In the genomic region with DNA sequence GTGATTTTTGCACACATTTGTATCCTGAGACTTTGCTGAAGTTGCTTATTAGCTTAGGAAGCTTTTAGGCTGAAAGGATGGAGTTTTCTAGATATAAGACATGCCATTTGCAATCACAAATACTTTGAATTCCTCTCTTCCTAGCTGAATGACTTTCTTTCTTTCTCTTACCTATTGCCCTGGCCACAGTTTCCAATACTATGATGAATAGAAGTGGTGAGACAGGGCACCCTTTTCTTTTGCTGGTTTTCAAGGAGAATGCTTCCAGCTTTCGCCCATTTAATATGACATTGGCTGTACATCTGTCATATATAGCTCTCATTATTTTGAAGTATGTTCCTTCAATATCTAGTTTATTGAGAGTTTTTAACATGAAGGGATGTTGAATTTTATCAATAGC, we compare ENCODE assay signal across 1 cellular context.
A peak's percentile ranks its signal among the peaks of the same experiment; 100 is the strongest.
TF ChIP-seq lines count a peak whose summit lies in the region.

No MANE protein-coding gene starts in this region.

TF ChIP-seq in WTC11, 78 proteins besides CTCF, POLR2A, EP300 and RAD21:
- TF ChIP-seq, protein P1, sequence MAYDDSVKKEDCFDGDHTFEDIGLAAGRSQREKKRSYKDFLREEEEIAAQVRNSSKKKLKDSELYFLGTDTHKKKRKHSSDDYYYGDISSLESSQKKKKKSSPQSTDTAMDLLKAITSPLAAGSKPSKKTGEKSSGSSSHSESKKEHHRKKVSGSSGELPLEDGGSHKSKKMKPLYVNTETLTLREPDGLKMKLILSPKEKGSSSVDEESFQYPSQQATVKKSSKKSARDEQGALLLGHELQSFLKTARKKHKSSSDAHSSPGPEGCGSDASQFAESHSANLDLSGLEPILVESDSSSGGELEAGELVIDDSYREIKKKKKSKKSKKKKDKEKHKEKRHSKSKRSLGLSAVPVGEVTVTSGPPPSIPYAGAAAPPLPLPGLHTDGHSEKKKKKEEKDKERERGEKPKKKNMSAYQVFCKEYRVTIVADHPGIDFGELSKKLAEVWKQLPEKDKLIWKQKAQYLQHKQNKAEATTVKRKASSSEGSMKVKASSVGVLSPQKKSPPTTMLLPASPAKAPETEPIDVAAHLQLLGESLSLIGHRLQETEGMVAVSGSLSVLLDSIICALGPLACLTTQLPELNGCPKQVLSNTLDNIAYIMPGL (CRISPR knock-in tag; IDR thresholded peaks at IDR 0.05), result no peak
- peak; percentile 54; the same call in 1 of the 2 replicates for TF ChIP-seq NFATC4 (CRISPR knock-in tag; IDR thresholded peaks at IDR 0.05)
- TF ChIP-seq FOXJ3 (CRISPR knock-in tag; IDR thresholded peaks at IDR 0.05; ENCODE audit: borderline replicate concordance), result no peak
- TF ChIP-seq ZNF416 (CRISPR knock-in tag; IDR thresholded peaks at IDR 0.05), result peak; percentile 40; the same call in 1 of the 2 replicates
- TF ChIP-seq, protein P2, sequence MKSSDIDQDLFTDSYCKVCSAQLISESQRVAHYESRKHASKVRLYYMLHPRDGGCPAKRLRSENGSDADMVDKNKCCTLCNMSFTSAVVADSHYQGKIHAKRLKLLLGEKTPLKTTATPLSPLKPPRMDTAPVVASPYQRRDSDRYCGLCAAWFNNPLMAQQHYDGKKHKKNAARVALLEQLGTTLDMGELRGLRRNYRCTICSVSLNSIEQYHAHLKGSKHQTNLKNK (CRISPR knock-in tag; IDR thresholded peaks at IDR 0.05), result peak; percentile 61; the same call in 1 of the 2 replicates
- TF ChIP-seq, protein P3, sequence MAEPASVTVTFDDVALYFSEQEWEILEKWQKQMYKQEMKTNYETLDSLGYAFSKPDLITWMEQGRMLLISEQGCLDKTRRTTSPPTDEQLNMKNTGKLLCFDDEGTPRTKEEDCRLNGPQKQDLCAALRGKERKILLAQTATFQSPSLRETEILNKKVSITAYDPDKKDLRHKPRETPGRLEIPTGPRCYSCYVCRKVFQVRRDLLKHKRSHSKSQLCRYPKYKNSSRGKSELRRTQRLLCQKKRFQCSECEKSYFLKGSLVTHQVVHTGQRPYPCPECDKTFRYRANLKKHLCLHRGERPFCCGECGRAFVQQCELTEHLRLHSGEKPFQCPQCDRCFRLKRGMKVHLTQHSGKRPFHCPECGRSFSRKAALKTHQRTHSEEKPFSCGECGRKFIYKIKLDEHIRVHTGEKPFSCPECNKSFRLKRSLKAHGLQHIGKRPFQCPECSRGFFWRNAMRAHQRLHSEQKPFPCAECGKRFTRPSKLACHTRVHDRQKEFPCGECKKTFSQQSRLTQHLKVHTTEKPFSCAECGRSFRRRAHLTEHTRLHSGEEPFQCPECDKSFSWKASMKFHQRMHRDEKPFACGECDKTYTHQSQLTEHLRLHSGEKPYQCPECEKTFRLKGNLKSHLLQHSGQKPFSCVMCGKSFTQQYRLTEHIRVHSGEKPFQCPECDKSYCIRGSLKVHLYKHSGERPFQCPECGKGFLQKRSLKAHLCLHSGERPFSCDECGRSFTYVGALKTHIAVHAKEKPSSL (CRISPR knock-in tag; conservative IDR thresholded peaks at IDR 0.05), result peak; percentile 80
- TF ChIP-seq, protein P4, sequence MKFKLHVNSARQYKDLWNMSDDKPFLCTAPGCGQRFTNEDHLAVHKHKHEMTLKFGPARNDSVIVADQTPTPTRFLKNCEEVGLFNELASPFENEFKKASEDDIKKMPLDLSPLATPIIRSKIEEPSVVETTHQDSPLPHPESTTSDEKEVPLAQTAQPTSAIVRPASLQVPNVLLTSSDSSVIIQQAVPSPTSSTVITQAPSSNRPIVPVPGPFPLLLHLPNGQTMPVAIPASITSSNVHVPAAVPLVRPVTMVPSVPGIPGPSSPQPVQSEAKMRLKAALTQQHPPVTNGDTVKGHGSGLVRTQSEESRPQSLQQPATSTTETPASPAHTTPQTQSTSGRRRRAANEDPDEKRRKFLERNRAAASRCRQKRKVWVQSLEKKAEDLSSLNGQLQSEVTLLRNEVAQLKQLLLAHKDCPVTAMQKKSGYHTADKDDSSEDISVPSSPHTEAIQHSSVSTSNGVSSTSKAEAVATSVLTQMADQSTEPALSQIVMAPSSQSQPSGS (CRISPR knock-in tag; IDR thresholded peaks at IDR 0.05; ENCODE audit: borderline replicate concordance, low read depth), result no peak
- no peak for TF ChIP-seq FOXP1 (CRISPR knock-in tag; IDR thresholded peaks at IDR 0.05; ENCODE audit: borderline replicate concordance)
- TF ChIP-seq, protein P5, sequence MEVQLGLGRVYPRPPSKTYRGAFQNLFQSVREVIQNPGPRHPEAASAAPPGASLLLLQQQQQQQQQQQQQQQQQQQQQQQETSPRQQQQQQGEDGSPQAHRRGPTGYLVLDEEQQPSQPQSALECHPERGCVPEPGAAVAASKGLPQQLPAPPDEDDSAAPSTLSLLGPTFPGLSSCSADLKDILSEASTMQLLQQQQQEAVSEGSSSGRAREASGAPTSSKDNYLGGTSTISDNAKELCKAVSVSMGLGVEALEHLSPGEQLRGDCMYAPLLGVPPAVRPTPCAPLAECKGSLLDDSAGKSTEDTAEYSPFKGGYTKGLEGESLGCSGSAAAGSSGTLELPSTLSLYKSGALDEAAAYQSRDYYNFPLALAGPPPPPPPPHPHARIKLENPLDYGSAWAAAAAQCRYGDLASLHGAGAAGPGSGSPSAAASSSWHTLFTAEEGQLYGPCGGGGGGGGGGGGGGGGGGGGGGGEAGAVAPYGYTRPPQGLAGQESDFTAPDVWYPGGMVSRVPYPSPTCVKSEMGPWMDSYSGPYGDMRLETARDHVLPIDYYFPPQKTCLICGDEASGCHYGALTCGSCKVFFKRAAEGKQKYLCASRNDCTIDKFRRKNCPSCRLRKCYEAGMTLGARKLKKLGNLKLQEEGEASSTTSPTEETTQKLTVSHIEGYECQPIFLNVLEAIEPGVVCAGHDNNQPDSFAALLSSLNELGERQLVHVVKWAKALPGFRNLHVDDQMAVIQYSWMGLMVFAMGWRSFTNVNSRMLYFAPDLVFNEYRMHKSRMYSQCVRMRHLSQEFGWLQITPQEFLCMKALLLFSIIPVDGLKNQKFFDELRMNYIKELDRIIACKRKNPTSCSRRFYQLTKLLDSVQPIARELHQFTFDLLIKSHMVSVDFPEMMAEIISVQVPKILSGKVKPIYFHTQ (CRISPR knock-in tag; IDR thresholded peaks at IDR 0.05), result 0 out of 2 replicates have a peak, but pooled peaks have one; percentile 28
- TF ChIP-seq JUN (CRISPR knock-in tag; IDR thresholded peaks at IDR 0.05), result no peak
- no peak for TF ChIP-seq CREB1 (CRISPR knock-in tag; IDR thresholded peaks at IDR 0.05)
- TF ChIP-seq, protein P6, sequence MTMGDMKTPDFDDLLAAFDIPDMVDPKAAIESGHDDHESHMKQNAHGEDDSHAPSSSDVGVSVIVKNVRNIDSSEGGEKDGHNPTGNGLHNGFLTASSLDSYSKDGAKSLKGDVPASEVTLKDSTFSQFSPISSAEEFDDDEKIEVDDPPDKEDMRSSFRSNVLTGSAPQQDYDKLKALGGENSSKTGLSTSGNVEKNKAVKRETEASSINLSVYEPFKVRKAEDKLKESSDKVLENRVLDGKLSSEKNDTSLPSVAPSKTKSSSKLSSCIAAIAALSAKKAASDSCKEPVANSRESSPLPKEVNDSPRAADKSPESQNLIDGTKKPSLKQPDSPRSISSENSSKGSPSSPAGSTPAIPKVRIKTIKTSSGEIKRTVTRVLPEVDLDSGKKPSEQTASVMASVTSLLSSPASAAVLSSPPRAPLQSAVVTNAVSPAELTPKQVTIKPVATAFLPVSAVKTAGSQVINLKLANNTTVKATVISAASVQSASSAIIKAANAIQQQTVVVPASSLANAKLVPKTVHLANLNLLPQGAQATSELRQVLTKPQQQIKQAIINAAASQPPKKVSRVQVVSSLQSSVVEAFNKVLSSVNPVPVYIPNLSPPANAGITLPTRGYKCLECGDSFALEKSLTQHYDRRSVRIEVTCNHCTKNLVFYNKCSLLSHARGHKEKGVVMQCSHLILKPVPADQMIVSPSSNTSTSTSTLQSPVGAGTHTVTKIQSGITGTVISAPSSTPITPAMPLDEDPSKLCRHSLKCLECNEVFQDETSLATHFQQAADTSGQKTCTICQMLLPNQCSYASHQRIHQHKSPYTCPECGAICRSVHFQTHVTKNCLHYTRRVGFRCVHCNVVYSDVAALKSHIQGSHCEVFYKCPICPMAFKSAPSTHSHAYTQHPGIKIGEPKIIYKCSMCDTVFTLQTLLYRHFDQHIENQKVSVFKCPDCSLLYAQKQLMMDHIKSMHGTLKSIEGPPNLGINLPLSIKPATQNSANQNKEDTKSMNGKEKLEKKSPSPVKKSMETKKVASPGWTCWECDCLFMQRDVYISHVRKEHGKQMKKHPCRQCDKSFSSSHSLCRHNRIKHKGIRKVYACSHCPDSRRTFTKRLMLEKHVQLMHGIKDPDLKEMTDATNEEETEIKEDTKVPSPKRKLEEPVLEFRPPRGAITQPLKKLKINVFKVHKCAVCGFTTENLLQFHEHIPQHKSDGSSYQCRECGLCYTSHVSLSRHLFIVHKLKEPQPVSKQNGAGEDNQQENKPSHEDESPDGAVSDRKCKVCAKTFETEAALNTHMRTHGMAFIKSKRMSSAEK (CRISPR knock-in tag; IDR thresholded peaks at IDR 0.05; ENCODE audit: borderline replicate concordance), result 0 out of 2 replicates have a peak, but pooled peaks have one; percentile 6
- TF ChIP-seq PRRX2 (CRISPR knock-in tag; IDR thresholded peaks at IDR 0.05), result peak; percentile 63; the same call in 1 of the 2 replicates
- no peak for TF ChIP-seq IRF2 (CRISPR knock-in tag; IDR thresholded peaks at IDR 0.05; ENCODE audit: borderline replicate concordance, low read depth)
- TF ChIP-seq ZNF671 (CRISPR knock-in tag; IDR thresholded peaks at IDR 0.05), result peak; percentile 82; the same call in 1 of the 2 replicates
- TF ChIP-seq RELA (CRISPR knock-in tag; IDR thresholded peaks at IDR 0.05; ENCODE audit: borderline replicate concordance), result no peak
- TF ChIP-seq, protein P7, sequence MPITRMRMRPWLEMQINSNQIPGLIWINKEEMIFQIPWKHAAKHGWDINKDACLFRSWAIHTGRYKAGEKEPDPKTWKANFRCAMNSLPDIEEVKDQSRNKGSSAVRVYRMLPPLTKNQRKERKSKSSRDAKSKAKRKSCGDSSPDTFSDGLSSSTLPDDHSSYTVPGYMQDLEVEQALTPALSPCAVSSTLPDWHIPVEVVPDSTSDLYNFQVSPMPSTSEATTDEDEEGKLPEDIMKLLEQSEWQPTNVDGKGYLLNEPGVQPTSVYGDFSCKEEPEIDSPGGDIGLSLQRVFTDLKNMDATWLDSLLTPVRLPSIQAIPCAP (CRISPR knock-in tag; IDR thresholded peaks at IDR 0.05), result no peak
- TF ChIP-seq, protein P8, sequence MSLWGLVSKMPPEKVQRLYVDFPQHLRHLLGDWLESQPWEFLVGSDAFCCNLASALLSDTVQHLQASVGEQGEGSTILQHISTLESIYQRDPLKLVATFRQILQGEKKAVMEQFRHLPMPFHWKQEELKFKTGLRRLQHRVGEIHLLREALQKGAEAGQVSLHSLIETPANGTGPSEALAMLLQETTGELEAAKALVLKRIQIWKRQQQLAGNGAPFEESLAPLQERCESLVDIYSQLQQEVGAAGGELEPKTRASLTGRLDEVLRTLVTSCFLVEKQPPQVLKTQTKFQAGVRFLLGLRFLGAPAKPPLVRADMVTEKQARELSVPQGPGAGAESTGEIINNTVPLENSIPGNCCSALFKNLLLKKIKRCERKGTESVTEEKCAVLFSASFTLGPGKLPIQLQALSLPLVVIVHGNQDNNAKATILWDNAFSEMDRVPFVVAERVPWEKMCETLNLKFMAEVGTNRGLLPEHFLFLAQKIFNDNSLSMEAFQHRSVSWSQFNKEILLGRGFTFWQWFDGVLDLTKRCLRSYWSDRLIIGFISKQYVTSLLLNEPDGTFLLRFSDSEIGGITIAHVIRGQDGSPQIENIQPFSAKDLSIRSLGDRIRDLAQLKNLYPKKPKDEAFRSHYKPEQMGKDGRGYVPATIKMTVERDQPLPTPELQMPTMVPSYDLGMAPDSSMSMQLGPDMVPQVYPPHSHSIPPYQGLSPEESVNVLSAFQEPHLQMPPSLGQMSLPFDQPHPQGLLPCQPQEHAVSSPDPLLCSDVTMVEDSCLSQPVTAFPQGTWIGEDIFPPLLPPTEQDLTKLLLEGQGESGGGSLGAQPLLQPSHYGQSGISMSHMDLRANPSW (CRISPR knock-in tag; conservative IDR thresholded peaks at IDR 0.05; ENCODE audit: low read depth), result no peak
- TF ChIP-seq, protein P9, sequence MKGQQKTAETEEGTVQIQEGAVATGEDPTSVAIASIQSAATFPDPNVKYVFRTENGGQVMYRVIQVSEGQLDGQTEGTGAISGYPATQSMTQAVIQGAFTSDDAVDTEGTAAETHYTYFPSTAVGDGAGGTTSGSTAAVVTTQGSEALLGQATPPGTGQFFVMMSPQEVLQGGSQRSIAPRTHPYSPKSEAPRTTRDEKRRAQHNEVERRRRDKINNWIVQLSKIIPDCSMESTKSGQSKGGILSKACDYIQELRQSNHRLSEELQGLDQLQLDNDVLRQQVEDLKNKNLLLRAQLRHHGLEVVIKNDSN (CRISPR knock-in tag; IDR thresholded peaks at IDR 0.05), result no peak
- TF ChIP-seq ZNF423 (CRISPR knock-in tag; IDR thresholded peaks at IDR 0.05), result no peak
TF ChIP-seq in WTC11: peak in this region for 8.
